27 cellular contexts compared by ENCODE assay signal in the genomic region with DNA sequence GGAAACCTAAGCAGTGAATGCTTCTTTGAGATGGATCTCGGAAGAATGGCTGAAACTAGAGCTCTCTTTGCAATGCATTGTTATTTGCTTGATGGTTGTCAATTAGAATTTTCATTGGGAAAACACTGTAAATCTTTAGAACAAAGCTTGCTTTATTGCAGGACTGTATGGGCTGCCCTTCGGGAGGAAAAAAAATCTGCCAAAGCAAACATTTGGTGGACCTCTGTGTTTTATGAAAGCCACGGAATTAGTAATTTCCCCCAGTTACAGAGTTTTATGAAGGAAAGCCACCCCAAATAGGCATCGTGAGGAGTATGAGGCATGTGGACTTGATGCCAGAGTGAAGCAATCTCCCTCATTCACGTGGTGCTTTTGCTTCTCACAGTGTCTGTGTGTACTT. TPM values are rescaled to one million over a fixed set of nuclear protein-coding genes. Genes with fewer than 3 reads are reported as not detected.
DNase-seq lines count a peak whose midpoint lies in the region; ATAC-seq, FAIRE-seq and TF ChIP-seq lines count a peak whose summit lies in the region.
"Had no signal": no experiment of that assay in that cellular context is flagged by ENCODE, and none has a peak within 500 bp of the region (broad histone marks: within the 10 kb centered on the region; RNA-seq: fewer than 3 reads in every experiment).

No MANE protein-coding gene starts in this region.

- TF ChIP-seq EP300 in HepG2 (IDR thresholded peaks at IDR 0.05; ENCODE audit: low read depth in 2 of 2, low read length in 2 of 2) (no peak), HepG2 (CRISPR knock-in tag; IDR thresholded peaks at IDR 0.05; ENCODE audit: borderline replicate concordance) (no peak)

- H3K9me3 Mint-ChIP-seq in MCF 10A (ENCODE audit: unreplicated experiment): no peaks in the 10 kb centered on the region
- H3K9me3 Mint-ChIP-seq: CD8-positive, alpha-beta memory T cell had no signal

- no peak overlapping the region for H2AFZ ChIP-seq in HepG2 (ENCODE audit: low read length)

- ATAC-seq in HepG2 (peak; percentile 26; the same call in 1 of the 3 replicates), right lobe of liver (no peak), GM19023 (IDR thresholded peaks at IDR 0.05; ENCODE audit: unreplicated experiment) (no peak)
- ATAC-seq: left colon had no signal

- TF ChIP-seq RAD21 in HepG2 (CRISPR knock-in tag; IDR thresholded peaks at IDR 0.05): no peak

- H3K36me3 ChIP-seq in HepG2 (replicated peaks in 1 of 2; ENCODE audit: control insufficient read depth in 1 of 2, insufficient read depth in 2 of 2, low read length in 2 of 2) (no peaks in the 10 kb centered on the region), right lobe of liver (peaks cover 0 to 4% (median under 1%) of the 10 kb centered on the region in 4 donors)
- H3K36me3 ChIP-seq: brain microvascular endothelial cell, thyroid gland had no signal

- intact Hi-C loops in HepG2 (cut with micrococcal nuclease; ENCODE audit: unreplicated experiment): no loop called here
- intact Hi-C loops in right lobe of liver (cut with DNase I): no loop called here
- intact Hi-C loops in MCF 10A (cut with micrococcal nuclease): no loop called here

- in situ Hi-C loops in HepG2 (cut with HindIII; ENCODE audit: extremely low pct_ligation_motif_present, low pct_unique_long_range_greater_than_20kb): no loop called here

- FAIRE-seq in HepG2 (lab: Jason Lieb, UNC): no peak
- FAIRE-seq: frontal cortex, small intestine had no signal

- TF ChIP-seq CTCF in HepG2 (CRISPR knock-in tag; IDR thresholded peaks at IDR 0.05): no peak
- no peak for TF ChIP-seq CTCF in right lobe of liver (IDR thresholded peaks at IDR 0.05)
- TF ChIP-seq CTCF in cardiac fibroblast (IDR thresholded peaks at IDR 0.05; ENCODE audit: low read depth, low read length): no peak
- TF ChIP-seq CTCF in MCF 10A (IDR thresholded peaks at IDR 0.05; ENCODE audit: unreplicated experiment): no peak

- H3K36me3 Mint-ChIP-seq in MCF 10A (ENCODE audit: insufficient read depth, unreplicated experiment): peaks cover 37% of the 10 kb centered on the region

- no peak overlapping the region for H3K27ac Mint-ChIP-seq in MCF 10A (ENCODE audit: low read depth, unreplicated experiment)
- H3K27ac Mint-ChIP-seq: activated T-cell treated with anti-CD3 and anti-CD28 coated beads, Interleukin-2, amount 50 U/mL, for 24 hours; B cell; CD8-positive, alpha-beta memory T cell; memory B cell; stimulated activated naive CD8-positive, alpha-beta T cell treated with anti-CD3 and anti-CD28 coated beads, Interleukin-15, Interleukin-2, amounts not matched to agents 100 ng/mL and 50 ng/mL, for 24 hours had no signal

- H3K4me3 ChIP-seq in HepG2 (replicated peaks in 1 of 3; ENCODE audit: insufficient read depth in 1 of 3, low read depth in 2 of 3, low read length in 3 of 3) (no peak overlapping the region), right lobe of liver (no peak overlapping the region), cardiac fibroblast (replicated peaks in 1 of 2; ENCODE audit: low read depth in 2 of 2, low read length in 2 of 2) (no peak overlapping the region)
- H3K4me3 ChIP-seq: thyroid gland had no signal

- H3K9me3 ChIP-seq in HepG2 (ENCODE audit: low read length): no peaks in the 10 kb centered on the region
- no peaks in the 10 kb centered on the region for H3K9me3 ChIP-seq in right lobe of liver
- H3K9me3 ChIP-seq: neutrophil, thyroid gland had no signal

- no peaks in the 10 kb centered on the region for H3K4me1 Mint-ChIP-seq in MCF 10A (ENCODE audit: insufficient read depth, unreplicated experiment)

- H3K79me2 ChIP-seq in HepG2 (ENCODE audit: insufficient read depth, low read length): no peaks in the 10 kb centered on the region

- POLR2A ChIA-PET in HepG2 (lab: Yijun Ruan, JAX) (no interaction called here), MCF 10A (lab: Yijun Ruan, JAX) (no interaction called here)

- no peak for TF ChIP-seq POLR2A in HepG2 (IDR thresholded peaks at IDR 0.05; ENCODE audit: insufficient read depth in 1 of 2, low read depth in 2 of 2, low read length in 2 of 2)
- TF ChIP-seq POLR2A in right lobe of liver (IDR thresholded peaks at IDR 0.05): no peak

- H3K4me1 ChIP-seq in HepG2 (ENCODE audit: insufficient read depth, low read length) (no peaks in the 10 kb centered on the region), right lobe of liver (no peaks in the 10 kb centered on the region)

- WGBS in HepG2 (ENCODE audit: low lambda C conversion rate): 48% methylated on average over 5 of the region's 5 CpGs
- WGBS in right lobe of liver (ENCODE audit: insufficient coverage, low coverage, low lambda C conversion rate, missing lambda C conversion rate): 86% methylated on average over 2 of the region's 5 CpGs

- no TSS peak for BruUV-seq in HepG2 (replicated peaks; lab: Mats Ljungman, UMichigan)
- no TSS peak for BruUV-seq in MCF 10A (replicated peaks; lab: Mats Ljungman, UMichigan)

- H3K27me3 Mint-ChIP-seq in MCF 10A (ENCODE audit: insufficient read depth, unreplicated experiment): no peaks in the 10 kb centered on the region
- H3K27me3 Mint-ChIP-seq: activated T-cell treated with anti-CD3 and anti-CD28 coated beads, Interleukin-2, amount 50 U/mL, for 24 hours; B cell; memory B cell; stimulated activated naive CD8-positive, alpha-beta T cell treated with anti-CD3 and anti-CD28 coated beads, Interleukin-15, Interleukin-2, amounts not matched to agents 100 ng/mL and 50 ng/mL, for 24 hours had no signal

- DNase-seq in HepG2 (ENCODE audit: low spot score) (no peak), right lobe of liver (no peak), cardiac fibroblast (ENCODE audit: low read depth in 2 of 2) (peak; percentile 6 to 12), medulla oblongata (ENCODE audit: extremely low spot score) (peak; percentile 45), NCI-H187 treated with DMSO at 0.1 percent for 48 hours (lab: John Stamatoyannopoulos, UW) (no peak), NOMO-1 treated with dmso at 0.1 percent for 144 hours (lab: John Stamatoyannopoulos, UW; ENCODE audit: unreplicated experiment) (no peak), MCF 10A (ENCODE audit: unreplicated experiment) (no peak)
- DNase-seq: 8988T; activated CD4-positive, alpha-beta T cell treated with anti-CD3 and anti-CD28 coated beads for 48 hours; activated gamma-delta T cell treated with Interleukin-2 at 50 U/mL for 16 hours; activated T-cell treated with anti-CD3 and anti-CD28 coated beads, Interleukin-2, amount 50 U/mL, for 24 hours; brain microvascular endothelial cell; CD8-positive, alpha-beta memory T cell; left colon; NCI-H1436; NCI-H2107; NCI-H510A treated with DMSO at 0.1 percent for 48 hours; Right ventricle myocardium superior; small intestine; thyroid gland had no signal

- CTCF ChIA-PET in HepG2 (lab: Yijun Ruan, JAX; ENCODE audit: low intra/inter-chr PET ratio, low total read pairs): no interaction called here
- CTCF ChIA-PET in MCF 10A (lab: Yijun Ruan, JAX): no interaction called here

- H3K27me3 ChIP-seq in HepG2 (ENCODE audit: control insufficient read depth in 1 of 2, insufficient read depth in 2 of 2, low read length in 2 of 2) (no peaks in the 10 kb centered on the region), right lobe of liver (no peaks in the 10 kb centered on the region)
- H3K27me3 ChIP-seq: brain microvascular endothelial cell, neutrophil, thyroid gland had no signal

- no peak overlapping the region for H3K9ac ChIP-seq in HepG2 (ENCODE audit: insufficient read depth, low read depth, low read length)

- H4K20me1 ChIP-seq in HepG2 (ENCODE audit: insufficient read depth, low read length): no peaks in the 10 kb centered on the region

- H3K4me3 Mint-ChIP-seq in MCF 10A (ENCODE audit: unreplicated experiment): no peak overlapping the region
- H3K4me3 Mint-ChIP-seq: activated T-cell treated with anti-CD3 and anti-CD28 coated beads, Interleukin-2, amount 50 U/mL, for 24 hours; B cell; CD8-positive, alpha-beta memory T cell; memory B cell; stimulated activated naive CD8-positive, alpha-beta T cell treated with anti-CD3 and anti-CD28 coated beads, Interleukin-15, Interleukin-2, amounts not matched to agents 100 ng/mL and 50 ng/mL, for 24 hours had no signal

- H3K4me2 ChIP-seq in HepG2 (ENCODE audit: low read depth, low read length): no peak overlapping the region

- no peak overlapping the region for H3K27ac ChIP-seq in HepG2 (ENCODE audit: extremely low read length, insufficient read depth, low read length)
- H3K27ac ChIP-seq in right lobe of liver: no peak overlapping the region
- H3K27ac ChIP-seq: brain microvascular endothelial cell, epithelial cell of prostate, neutrophil, thyroid gland had no signal

TF ChIP-seq in HepG2, 621 proteins besides CTCF, POLR2A, EP300 and RAD21:
- TF ChIP-seq ZNF510 (CRISPR knock-in tag; IDR thresholded peaks at IDR 0.05; ENCODE audit: low read depth) (no peak), CEBPB (IDR thresholded peaks at IDR 0.05; ENCODE audit: borderline replicate concordance, low read depth, low read length) (peak; percentile 46; the same call in 1 of the 2 replicates)

RNA-seq across cellular contexts. Expression of gene RHBDD1, which starts 33.5 kb away (rescaled TPM):
- total RNA-seq in HepG2 (2016; rRNA removed; fragmentation: Illumina TruSeq; extraction: Trizol) (8.2 and 8.8 TPM in 2 replicates), right lobe of liver (10 to 100 TPM; 14.7 to 25.3 (median 21.0) TPM), MCF 10A (2022) (75.2 and 76.0 TPM in 2 replicates)
- total RNA-seq in HepG2 (2016; cell fraction: cytosol; rRNA removed; fragmentation: Illumina TruSeq; extraction: Trizol; ENCODE audit: low read depth): 25.4 and 28.6 TPM in 2 replicates
- total RNA-seq in HepG2 (2016; cell fraction: insoluble cytoplasmic fraction; rRNA removed; fragmentation: Illumina TruSeq; extraction: Trizol): 8.3 and 8.9 TPM in 2 replicates
- 14.2 and 17.1 TPM in 2 replicates for total RNA-seq in HepG2 (2016; cell fraction: membrane; rRNA removed; fragmentation: Illumina TruSeq; extraction: Trizol)
- 18.0 and 18.2 TPM in 2 replicates for total RNA-seq in HepG2 (2016; cell fraction: nucleus; rRNA removed; fragmentation: Illumina TruSeq; extraction: Trizol)
- polyA plus RNA-seq in HepG2 (2011; rRNA removed): 8.7 and 9.5 TPM in 2 replicates
- polyA plus RNA-seq in HepG2 (2011; cell fraction: cytosol; rRNA removed): 4.1 and 6.4 TPM in 2 replicates
- 5.5 and 7.6 TPM in 2 replicates for polyA plus RNA-seq in HepG2 (2011; cell fraction: nucleus; rRNA removed)
- 6.4 and 10.1 TPM in 2 replicates for polyA plus RNA-seq in HepG2 (2012)
- polyA plus RNA-seq in HepG2 (2016; cell fraction: cytosol; fragmentation: Illumina TruSeq; extraction: Trizol; ENCODE audit: low read depth): 0.42 and 1.1 TPM in 2 replicates
- polyA plus RNA-seq in HepG2 (2016; cell fraction: insoluble cytoplasmic fraction; fragmentation: Illumina TruSeq; extraction: Trizol; ENCODE audit: low read depth): 4.6 and 4.8 TPM in 2 replicates
- polyA plus RNA-seq in HepG2 (2016; cell fraction: membrane; fragmentation: Illumina TruSeq; extraction: Trizol; ENCODE audit: low read depth): 2.7 and 3.3 TPM in 2 replicates
- 3.7 and 5.6 TPM in 2 replicates for polyA plus RNA-seq in HepG2 (2016; cell fraction: nucleus; fragmentation: Illumina TruSeq; extraction: Trizol; ENCODE audit: insufficient read depth, low read depth)
- polyA minus RNA-seq in HepG2 (2011; rRNA and poly(A)+ RNA removed; ENCODE audit: low replicate concordance): 8.3 and 22.5 TPM in 2 replicates
- 19.6 and 21.3 TPM in 2 replicates for polyA minus RNA-seq in HepG2 (2011; cell fraction: cytosol; rRNA and poly(A)+ RNA removed)
- polyA minus RNA-seq in HepG2 (2011; cell fraction: nucleus; rRNA and poly(A)+ RNA removed): 44.3 and 54.3 TPM in 2 replicates

Comparison
In these comparisons a context has a peak if more than half of its experiments do, and no peak if none do; other contexts are left out.
1. DNase-seq: peak in cardiac fibroblast (2 of 2) and medulla oblongata (single experiment); none in HepG2 (single experiment), right lobe of liver (0 of 3), NCI-H187 treated with DMSO at 0.1 percent for 48 hours (single experiment), NOMO-1 treated with dmso at 0.1 percent for 144 hours (single experiment) and MCF 10A (single experiment).